In genomic region chr21:28900481-28900880, GRCh38 we compare ENCODE assay signal across 22 cellular contexts.
"Had no signal": no experiment of that assay in that cellular context is flagged by ENCODE, and none has a peak within 500 bp of the region (broad histone marks: within the 10 kb centered on the region; RNA-seq: fewer than 3 reads in every experiment).

No MANE protein-coding gene starts in this region.

- H3K36me3 ChIP-seq: left ventricle myocardium inferior, pancreas, prostate gland, stomach, tibial artery, upper lobe of right lung had no signal

- DNase-seq: islet precursor cell; left ventricle myocardium inferior; midbrain; mucosa of descending colon; naive thymus-derived CD4-positive, alpha-beta T cell; pancreas; posterior cingulate gyrus; retina; right cardiac atrium; stimulated activated CD4-positive, alpha-beta T cell treated with anti-CD3 and anti-CD28 coated beads, Interleukin-12 subunit alpha, Interleukin-12 subunit beta, amount 100 ng/mL, for 4 hours; stimulated activated CD4-positive, alpha-beta T cell treated with anti-CD3 and anti-CD28 coated beads, Interleukin-15, amount 100 ng/mL, for 24 hours; stimulated activated CD4-positive, alpha-beta T cell treated with anti-CD3 and anti-CD28 coated beads, Interleukin-2, amount 100 ng/mL, for 24 hours; stimulated activated CD4-positive, alpha-beta T cell treated with anti-CD3 and anti-CD28 coated beads, Interleukin-4, amount 100 ng/mL, for 1 hour; stimulated activated naive B cell treated with anti-CD40 and anti-IgM and Interleukin-4, amounts not matched to agents 10 μg/mL and 1 μg/mL and 100 μg/mL, for 72 hours; stimulated activated naive CD8-positive, alpha-beta T cell treated with anti-CD3 and anti-CD28 coated beads, Interleukin-15, Interleukin-2, amounts not matched to agents 100 U/mL and 50 U/mL, for 24 hours; stomach; testis; tibial artery; upper lobe of right lung had no signal

- H3K27ac ChIP-seq: left ventricle myocardium inferior, pancreas, prostate gland, skin epidermis, stomach, testis, upper lobe of right lung had no signal

- H3K4me3 ChIP-seq: left ventricle myocardium inferior, lung, mucosa of descending colon, pancreas, prostate gland, skin epidermis, stomach, testis, tibial artery, upper lobe of right lung had no signal

- H3K9me3 ChIP-seq: mucosa of descending colon, pancreas, prostate gland, testis, tibial artery, upper lobe of right lung had no signal

- H3K4me1 ChIP-seq: left ventricle myocardium inferior, pancreas, prostate gland, stomach, testis, upper lobe of right lung had no signal

- H3K27me3 ChIP-seq: pancreas, testis, tibial artery had no signal
